ENCODE assay signal across 13 cellular contexts in genomic region chr5:65142511-65143011, GRCh38.
DNase-seq lines count a peak whose midpoint lies in the region; ATAC-seq and TF ChIP-seq lines count a peak whose summit lies in the region.
"Had no signal": no experiment of that assay in that cellular context is flagged by ENCODE, and none has a peak within 500 bp of the region (broad histone marks: within the 10 kb centered on the region; RNA-seq: fewer than 3 reads in every experiment).

No MANE protein-coding gene starts in this region.

- TF ChIP-seq CTCF in kidney epithelial cell (IDR thresholded peaks at IDR 0.05; ENCODE audit: insufficient read depth, low read length, poor library complexity, severe bottlenecking), result no peak
- no peak for TF ChIP-seq CTCF in GM20000 (IDR thresholded peaks at IDR 0.05; ENCODE audit: extremely low read depth, missing control alignments)
- TF ChIP-seq CTCF in mucosa of descending colon (IDR thresholded peaks at IDR 0.05), result no peak

- intact Hi-C loops in sciatic nerve (cut with DNase I) (no loop called here), mucosa of descending colon (cut with DNase I, micrococcal nuclease) (no loop called here)

- H3K4me1 ChIP-seq in mucosa of descending colon (ENCODE audit: low read depth), result no peaks in the 10 kb centered on the region
- H3K4me1 ChIP-seq: upper lobe of right lung had no signal

- H3K4me3 ChIP-seq in kidney epithelial cell (ENCODE audit: low read depth, low read length) (no peak overlapping the region), mucosa of descending colon (no peak overlapping the region)
- H3K4me3 ChIP-seq: upper lobe of right lung had no signal

- DNase-seq in COLO829 (ENCODE audit: low spot score) (peak; percentile 27), LoVo (ENCODE audit: low spot score) (peak; percentile 54), cerebellar cortex (ENCODE audit: low spot score) (peak; percentile 89), kidney epithelial cell (ENCODE audit: low read depth) (peak; percentile 25), sciatic nerve (ENCODE audit: low spot score) (no peak), NCI-H345 treated with DMSO at 0.1 percent for 48 hours (lab: John Stamatoyannopoulos, UW; ENCODE audit: unreplicated experiment) (no peak), GM20000 (ENCODE audit: low spot score) (no peak), mucosa of descending colon (no peak)
- DNase-seq: Calu3, glutamatergic neuron, NCI-H2029, occipital lobe, upper lobe of right lung had no signal

- H3K9me3 ChIP-seq in mucosa of descending colon, result no peaks in the 10 kb centered on the region
- H3K9me3 ChIP-seq: upper lobe of right lung had no signal

- no peaks in the 10 kb centered on the region for H3K27me3 ChIP-seq in kidney epithelial cell (ENCODE audit: control insufficient read depth, insufficient read depth, low read length)
- H3K27me3 ChIP-seq: upper lobe of right lung had no signal

- ATAC-seq in sciatic nerve (no peak), mucosa of descending colon (no peak)
- ATAC-seq: upper lobe of right lung had no signal

- no peaks in the 10 kb centered on the region for H3K36me3 ChIP-seq in kidney epithelial cell (ENCODE audit: control insufficient read depth, insufficient read depth, low read length)
- H3K36me3 ChIP-seq in mucosa of descending colon (ENCODE audit: low read depth), result no peaks in the 10 kb centered on the region
- H3K36me3 ChIP-seq: upper lobe of right lung had no signal

Comparison
In these comparisons a context has a peak if more than half of its experiments do, and no peak if none do; other contexts are left out.
1. DNase-seq: peak in COLO829 (single experiment), LoVo (single experiment), cerebellar cortex (single experiment) and kidney epithelial cell (single experiment); none in sciatic nerve (single experiment), NCI-H345 treated with DMSO at 0.1 percent for 48 hours (single experiment), GM20000 (single experiment) and mucosa of descending colon (0 of 3).